1 cellular context compared by ENCODE assay signal in genomic region chr1:54603241-54603640, GRCh38.
TF ChIP-seq lines count a peak whose summit lies in the region.

No MANE protein-coding gene starts in this region.

TF ChIP-seq in HepG2, 621 proteins besides CTCF, POLR2A, EP300 and RAD21:
- TF ChIP-seq ZNF629 (CRISPR knock-in tag; conservative IDR thresholded peaks at IDR 0.05) (peak; percentile 11; the same call in 1 of the 2 replicates), ZNF747 (CRISPR knock-in tag; IDR thresholded peaks at IDR 0.05; ENCODE audit: borderline replicate concordance) (no peak), ZNF746 (CRISPR knock-in tag; IDR thresholded peaks at IDR 0.05) (no peak), ZBTB10 (CRISPR knock-in tag; IDR thresholded peaks at IDR 0.05; ENCODE audit: borderline replicate concordance) (no peak)
